In the genomic region with DNA sequence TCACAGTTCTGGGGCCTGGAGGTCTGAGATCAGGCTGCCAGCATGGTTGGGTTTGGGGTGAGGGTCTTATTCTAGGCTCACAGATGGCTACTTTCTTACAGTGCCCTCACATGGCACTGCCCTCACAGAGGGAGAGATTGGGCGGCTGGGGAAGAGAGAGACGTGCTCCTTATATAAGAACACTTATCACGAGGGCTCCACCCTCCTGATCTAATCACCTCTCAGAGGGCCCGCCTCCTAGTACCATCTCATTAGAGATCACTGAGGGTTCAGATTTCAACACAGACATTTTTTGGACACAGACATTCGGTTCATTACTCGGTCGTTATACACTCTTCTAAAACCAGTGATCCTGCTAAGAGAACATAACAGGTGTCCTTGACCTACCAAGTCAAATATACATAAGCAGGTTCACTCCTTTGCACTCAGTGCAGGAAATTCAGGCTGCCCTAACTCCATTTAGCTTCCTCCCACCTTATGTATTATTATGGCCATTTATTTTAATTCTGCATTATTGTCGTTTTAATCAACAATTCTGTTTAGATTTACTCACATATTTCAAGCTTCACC, we compare ENCODE assay signal across 16 cellular contexts.
DNase-seq lines count a peak whose midpoint lies in the region; ATAC-seq and TF ChIP-seq lines count a peak whose summit lies in the region.
"Had no signal": no experiment of that assay in that cellular context is flagged by ENCODE, and none has a peak within 500 bp of the region (broad histone marks: within the 10 kb centered on the region; RNA-seq: fewer than 3 reads in every experiment).

No MANE protein-coding gene starts in this region.

- no peaks in the 10 kb centered on the region for H3K4me1 ChIP-seq in neural progenitor cell
- H3K4me1 ChIP-seq: A549 had no signal

- no peak overlapping the region for H2AFZ ChIP-seq in neural progenitor cell (replicated peaks)
- H2AFZ ChIP-seq: GM23338 had no signal

- no peak overlapping the region for H3K27ac ChIP-seq in neural progenitor cell
- H3K27ac ChIP-seq: A549, KMS-11 had no signal

- no peak overlapping the region for H3K27ac Mint-ChIP-seq in neural progenitor cell
- no peak overlapping the region for H3K27ac Mint-ChIP-seq in naive thymus-derived CD8-positive, alpha-beta T cell
- H3K27ac Mint-ChIP-seq: GM23338 had no signal

- peaks cover 3% of the 10 kb centered on the region for H3K9me3 Mint-ChIP-seq in neural progenitor cell
- H3K9me3 Mint-ChIP-seq in naive thymus-derived CD8-positive, alpha-beta T cell, result peaks cover 0 to 9% (median 0%) of the 10 kb centered on the region in 9 donors
- H3K9me3 Mint-ChIP-seq: GM23338 had no signal

- H3K4me1 Mint-ChIP-seq in neural progenitor cell, result peaks cover 9% of the 10 kb centered on the region
- H3K4me1 Mint-ChIP-seq in naive thymus-derived CD8-positive, alpha-beta T cell, result no peaks in the 10 kb centered on the region

- H3K4me3 ChIP-seq in neural progenitor cell, result no peak overlapping the region
- H3K4me3 ChIP-seq: A549, GM23338 had no signal

- H3K36me3 Mint-ChIP-seq in neural progenitor cell, result no peaks in the 10 kb centered on the region
- no peaks in the 10 kb centered on the region for H3K36me3 Mint-ChIP-seq in naive thymus-derived CD8-positive, alpha-beta T cell

- TF ChIP-seq CTCF in neural progenitor cell (IDR thresholded peaks at IDR 0.05), result no peak

- H3K36me3 ChIP-seq in neural progenitor cell, result no peaks in the 10 kb centered on the region

- H4K20me1 ChIP-seq in neural progenitor cell (ENCODE audit: low read depth), result no peaks in the 10 kb centered on the region

- H3K27me3 ChIP-seq in neural progenitor cell, result no peaks in the 10 kb centered on the region

- no peaks in the 10 kb centered on the region for H3K79me2 ChIP-seq in neural progenitor cell (ENCODE audit: low read depth)

- H3F3A ChIP-seq in neural progenitor cell (ENCODE audit: low read depth), result no peaks in the 10 kb centered on the region

- peak; percentile 8 for DNase-seq in NCI-H345 (lab: John Stamatoyannopoulos, UW)
- no peak for DNase-seq in NCI-H345 treated with DMSO at 0.1 percent for 48 hours (lab: John Stamatoyannopoulos, UW; ENCODE audit: unreplicated experiment)
- DNase-seq in NCI-H2107 treated with DMSO at 0.1 percent for 48 hours (lab: John Stamatoyannopoulos, UW; ENCODE audit: unreplicated experiment), result peak; percentile 46
- DNase-seq in NCI-H748 treated with DMSO at 0.1 percent for 48 hours (lab: John Stamatoyannopoulos, UW), result peak; percentile 55
- no peak for DNase-seq in neural progenitor cell (ENCODE audit: low spot score)
- no peak for DNase-seq in NCI-H2227 (lab: John Stamatoyannopoulos, UW; ENCODE audit: unreplicated experiment)
- no peak for DNase-seq in naive thymus-derived CD8-positive, alpha-beta T cell
- DNase-seq: C1 segment of cervical spinal cord, NCI-H1930, NCI-H526 treated with DMSO at 0.1 percent for 48 hours, SW 1271 had no signal

- peaks cover 3% of the 10 kb centered on the region for H3K27me3 Mint-ChIP-seq in neural progenitor cell (ENCODE audit: insufficient read depth, low read depth)
- peaks cover 0 to 35% (median 14%) of the 10 kb centered on the region in 5 donors for H3K27me3 Mint-ChIP-seq in naive thymus-derived CD8-positive, alpha-beta T cell

- no peak overlapping the region for H3K9ac ChIP-seq in neural progenitor cell
- H3K9ac ChIP-seq: KMS-11 had no signal

- POLR2A ChIA-PET in naive thymus-derived CD8-positive, alpha-beta T cell (lab: Charles Lee), result no interaction called here

- H3K9me3 ChIP-seq in neural progenitor cell (ENCODE audit: low read depth), result no peaks in the 10 kb centered on the region
- H3K9me3 ChIP-seq: A549 had no signal

- no peak overlapping the region for H3K4me3 Mint-ChIP-seq in neural progenitor cell
- no peak overlapping the region for H3K4me3 Mint-ChIP-seq in naive thymus-derived CD8-positive, alpha-beta T cell
- H3K4me3 Mint-ChIP-seq: GM23338 had no signal

- ATAC-seq in HG03442 (IDR thresholded peaks at IDR 0.05; ENCODE audit: unreplicated experiment), result no peak
- no peak for ATAC-seq in naive thymus-derived CD8-positive, alpha-beta T cell
- ATAC-seq: A549, GM23338, HCT116 had no signal

- no peak overlapping the region for H3K4me2 ChIP-seq in neural progenitor cell
- H3K4me2 ChIP-seq: A549, GM23338, KMS-11 had no signal

Comparison
In these comparisons a context has a peak if more than half of its experiments do, and no peak if none do; other contexts are left out.
1. DNase-seq: peak in NCI-H345 (single experiment), NCI-H2107 treated with DMSO at 0.1 percent for 48 hours (single experiment) and NCI-H748 treated with DMSO at 0.1 percent for 48 hours (single experiment); none in NCI-H345 treated with DMSO at 0.1 percent for 48 hours (single experiment), neural progenitor cell (single experiment), NCI-H2227 (single experiment) and naive thymus-derived CD8-positive, alpha-beta T cell (0 of 10).